ENCODE assay signal across 12 cellular contexts in the genomic region with DNA sequence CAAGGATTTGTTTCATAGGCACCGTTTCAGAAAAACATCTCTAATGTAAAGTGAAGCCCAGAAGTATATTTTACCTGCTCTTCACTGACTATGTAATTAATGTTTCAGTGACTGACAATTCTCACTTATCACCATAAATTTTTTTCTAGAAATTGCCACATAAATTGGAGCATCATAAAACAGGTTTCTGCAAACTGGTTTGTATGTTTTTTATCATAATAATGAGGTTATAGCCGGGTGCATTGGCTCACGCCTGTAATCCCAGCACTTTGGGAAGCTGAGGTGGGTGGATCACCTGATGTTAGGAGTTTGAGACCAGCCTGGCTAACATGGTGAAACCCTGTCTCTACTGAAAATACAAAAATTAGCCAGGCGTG. TPM values are rescaled to one million over a fixed set of nuclear protein-coding genes. Genes with fewer than 3 reads are reported as not detected.
DNase-seq lines count a peak whose midpoint lies in the region; ATAC-seq and TF ChIP-seq lines count a peak whose summit lies in the region.
"Had no signal": no experiment of that assay in that cellular context is flagged by ENCODE, and none has a peak within 500 bp of the region (broad histone marks: within the 10 kb centered on the region; RNA-seq: fewer than 3 reads in every experiment).

No MANE protein-coding gene starts in this region.

- no peaks in the 10 kb centered on the region for H3K9me3 Mint-ChIP-seq in activated naive CD8-positive, alpha-beta T cell treated with anti-CD3 and anti-CD28 coated beads for 36 hours
- no peaks in the 10 kb centered on the region for H3K9me3 Mint-ChIP-seq in naive B cell

- DNase-seq in DND-41 (no peak), naive B cell (no peak), occipital lobe (lab: John Stamatoyannopoulos, UW) (no peak), NCI-H69 (lab: John Stamatoyannopoulos, UW) (no peak), SJCRH30 (no peak), foreskin keratinocyte (no peak)
- no peak for DNase-seq in activated naive CD8-positive, alpha-beta T cell treated with anti-CD3 and anti-CD28 coated beads for 36 hours
- DNase-seq: activated CD8-positive, alpha-beta memory T cell treated with anti-CD3 and anti-CD28 coated beads, Interleukin-2, amount 50 U/mL, for 48 hours; HCEC 1CT; IMR-90; T-helper 9 cell had no signal

- ATAC-seq in DND-41 (ENCODE audit: insufficient read depth, low read depth) (no peak), naive B cell (ENCODE audit: low read depth in 2 of 2) (no peak), foreskin keratinocyte (no peak)

- peak overlapping the region; percentile 70 to 96 (median 86); a peak in 21 of 22 replicates for H3K4me2 ChIP-seq in BLaER1 treated with 17β-estradiol and CSF1 and Interleukin-3, amounts not matched to agents 10 nM and 100 nM
- peak overlapping the region; percentile 72; the same call in 1 of the 2 replicates for H3K4me2 ChIP-seq in DND-41 (ENCODE audit: insufficient read depth, low read length)

- no peaks in the 10 kb centered on the region for H3K9me3 ChIP-seq in BLaER1 treated with 17β-estradiol and CSF1 and Interleukin-3, amounts not matched to agents 10 nM and 100 nM (replicated peaks in 1 of 11)
- H3K9me3 ChIP-seq in DND-41 (ENCODE audit: insufficient read depth, low read length, severe bottlenecking) (no peaks in the 10 kb centered on the region), SJCRH30 (replicated peaks) (no peaks in the 10 kb centered on the region)

- H2AFZ ChIP-seq in DND-41 (ENCODE audit: low read depth, low read length): peak overlapping the region; percentile 70

- peaks cover 42 to 97% (median 89%) of the 10 kb centered on the region in 10 experiments for H3K4me1 ChIP-seq in BLaER1 treated with 17β-estradiol and CSF1 and Interleukin-3, amounts not matched to agents 10 nM and 100 nM
- peaks cover 65% of the 10 kb centered on the region for H3K4me1 ChIP-seq in DND-41 (ENCODE audit: insufficient read depth, low read length)
- peaks cover 15% of the 10 kb centered on the region for H3K4me1 ChIP-seq in SJCRH30
- peaks cover 38% of the 10 kb centered on the region for H3K4me1 ChIP-seq in foreskin keratinocyte

- peaks cover 58% of the 10 kb centered on the region for H3K4me1 Mint-ChIP-seq in activated naive CD8-positive, alpha-beta T cell treated with anti-CD3 and anti-CD28 coated beads for 36 hours
- peaks cover 78 to 98% (median 87%) of the 10 kb centered on the region in 3 donors for H3K4me1 Mint-ChIP-seq in naive B cell

- peak overlapping the region; percentile 96 for H3K27ac Mint-ChIP-seq in activated naive CD8-positive, alpha-beta T cell treated with anti-CD3 and anti-CD28 coated beads for 36 hours
- H3K27ac Mint-ChIP-seq in naive B cell: peak overlapping the region; percentile 98 to 100 (median 100)

- H3K9ac ChIP-seq in BLaER1 treated with 17β-estradiol and CSF1 and Interleukin-3, amounts not matched to agents 10 nM and 100 nM: peak overlapping the region in 6 of 11 experiments; percentile 52 to 78 (median 71); a peak in 8 of 22 replicates
- H3K9ac ChIP-seq in DND-41 (ENCODE audit: low read depth, low read length): peak overlapping the region; percentile 62

- no peaks in the 10 kb centered on the region for H3K27me3 ChIP-seq in BLaER1 treated with 17β-estradiol and CSF1 and Interleukin-3, amounts not matched to agents 10 nM and 100 nM
- H3K27me3 ChIP-seq in DND-41 (ENCODE audit: insufficient read depth, low read length, poor library complexity) (no peaks in the 10 kb centered on the region), SJCRH30 (no peaks in the 10 kb centered on the region), foreskin keratinocyte (no peaks in the 10 kb centered on the region)

- no peaks in the 10 kb centered on the region for H3K79me2 ChIP-seq in DND-41 (ENCODE audit: insufficient read depth, low read length)

- H3K4me3 ChIP-seq in BLaER1 treated with 17β-estradiol and CSF1 and Interleukin-3, amounts not matched to agents 10 nM and 100 nM: no peak overlapping the region
- H3K4me3 ChIP-seq in DND-41 (ENCODE audit: low read depth in 1 of 2, low read length in 2 of 2) (no peak overlapping the region), SJCRH30 (no peak overlapping the region)

- H3K36me3 Mint-ChIP-seq in activated naive CD8-positive, alpha-beta T cell treated with anti-CD3 and anti-CD28 coated beads for 36 hours: no peaks in the 10 kb centered on the region
- H3K36me3 Mint-ChIP-seq in naive B cell: no peaks in the 10 kb centered on the region

- no peaks in the 10 kb centered on the region for H4K20me1 ChIP-seq in BLaER1 treated with 17β-estradiol and CSF1 and Interleukin-3, amounts not matched to agents 10 nM and 100 nM
- no peaks in the 10 kb centered on the region for H4K20me1 ChIP-seq in DND-41 (ENCODE audit: insufficient read depth, low read length)

- H3K36me3 ChIP-seq in BLaER1 treated with 17β-estradiol and CSF1 and Interleukin-3, amounts not matched to agents 10 nM and 100 nM: no peaks in the 10 kb centered on the region
- H3K36me3 ChIP-seq in DND-41 (ENCODE audit: insufficient read depth, low read length): no peaks in the 10 kb centered on the region
- no peaks in the 10 kb centered on the region for H3K36me3 ChIP-seq in SJCRH30

- H3K27ac ChIP-seq in BLaER1 treated with 17β-estradiol and CSF1 and Interleukin-3, amounts not matched to agents 10 nM and 100 nM: peak overlapping the region in 9 of 11 experiments; percentile 68 to 92 (median 85); a peak in 17 of 22 replicates
- H3K27ac ChIP-seq in DND-41 (ENCODE audit: low read length) (peak overlapping the region; percentile 100), SJCRH30 (no peak overlapping the region), foreskin keratinocyte (no peak overlapping the region)

- TF ChIP-seq CTCF in DND-41 (IDR thresholded peaks at IDR 0.05; ENCODE audit: borderline replicate concordance, extremely low read depth, low read length, poor library complexity, severe bottlenecking) (no peak), foreskin keratinocyte (conservative IDR thresholded peaks at IDR 0.05) (no peak)

- H3K27me3 Mint-ChIP-seq in activated naive CD8-positive, alpha-beta T cell treated with anti-CD3 and anti-CD28 coated beads for 36 hours: no peaks in the 10 kb centered on the region
- H3K27me3 Mint-ChIP-seq in naive B cell: no peaks in the 10 kb centered on the region

- no peak overlapping the region for H3K4me3 Mint-ChIP-seq in activated naive CD8-positive, alpha-beta T cell treated with anti-CD3 and anti-CD28 coated beads for 36 hours
- H3K4me3 Mint-ChIP-seq in naive B cell: peak overlapping the region in 6 of 8 donors; percentile 29 to 92 (median 87)

RNA-seq across cellular contexts. Expression of gene SYPL1, which starts 39.4 kb away (rescaled TPM):
- 10 to 100 TPM; 41.6 to 42.8 TPM for total RNA-seq in activated naive CD8-positive, alpha-beta T cell treated with anti-CD3 and anti-CD28 coated beads for 36 hours
- polyA plus RNA-seq in naive B cell (ENCODE audit: low read depth in 6 of 6) (100 to 1,000 TPM; 234 to 353 (median 246) TPM), foreskin keratinocyte (70.4 and 86.3 TPM in 2 replicates)
- total RNA-seq in occipital lobe (52.4 TPM), foreskin keratinocyte (94.3 and 98.9 TPM in 2 replicates)
- 42.8 and 47.5 TPM in 2 replicates for total RNA-seq in SJCRH30 (2014; rRNA removed; shearing (Covaris generic))

Comparison
In these comparisons a context has a peak if more than half of its experiments do, and no peak if none do; other contexts are left out.
1. H3K27ac ChIP-seq: peak in BLaER1 treated with 17β-estradiol and CSF1 and Interleukin-3, amounts not matched to agents 10 nM and 100 nM (9 of 11) and DND-41 (single experiment); none in SJCRH30 (single experiment) and foreskin keratinocyte (single experiment).